In genomic region chr7:139360210-139360947, GRCh38 we compare ENCODE assay signal across 8 cellular contexts. TPM values are rescaled to one million over a fixed set of nuclear protein-coding genes. Genes with fewer than 3 reads are reported as not detected.
DNase-seq lines count a peak whose midpoint lies in the region; ATAC-seq and TF ChIP-seq lines count a peak whose summit lies in the region.

No MANE protein-coding gene starts in this region.

- peak; percentile 93 for TF ChIP-seq POLR2A in prostate gland (IDR thresholded peaks at IDR 0.05)

- peak overlapping the region; percentile 98 for H3K27ac Mint-ChIP-seq in T-helper 17 cell

- H3K27ac ChIP-seq in angular gyrus (ENCODE audit: low read depth, low read length), result peak overlapping the region; percentile 98
- peak overlapping the region; percentile 99 to 100 for H3K27ac ChIP-seq in prostate gland

- H3K4me3 Mint-ChIP-seq in T-helper 17 cell, result peak overlapping the region; percentile 96

- H3K36me3 ChIP-seq in prostate gland, result no peaks in the 10 kb centered on the region

- no peaks in the 10 kb centered on the region for H3K27me3 Mint-ChIP-seq in T-helper 17 cell

- WGBS in prostate gland, result 1% methylated on average over 43 of the region's 47 CpGs

- peak overlapping the region; percentile 75 to 98 for H3K4me3 ChIP-seq in prostate gland

- DNase-seq in NCI-H1694 treated with DMSO at 0.1 percent for 48 hours (lab: John Stamatoyannopoulos, UW), result peak; percentile 94
- DNase-seq in T-helper 17 cell, result peak; percentile 96 to 98 (median 96)
- peak; percentile 97 for DNase-seq in left ventricle myocardium superior
- peak; percentile 99 for DNase-seq in prostate gland (ENCODE audit: low spot score)
- DNase-seq in ureter (ENCODE audit: low spot score), result peak; percentile 99

- H3K4me1 Mint-ChIP-seq in T-helper 17 cell, result peaks cover 36% of the 10 kb centered on the region

- no peaks in the 10 kb centered on the region for H3K4me1 ChIP-seq in prostate gland (replicated peaks)

- ATAC-seq in GM18499 (IDR thresholded peaks at IDR 0.05; ENCODE audit: insufficient read depth, unreplicated experiment) (peak; percentile 43), HG02885 (IDR thresholded peaks at IDR 0.05; ENCODE audit: poor library complexity, unreplicated experiment) (peak; percentile 76), T-helper 17 cell (peak; percentile 79), left ventricle myocardium superior (peak; percentile 87)

- H3K27me3 ChIP-seq in prostate gland (replicated peaks; ENCODE audit: insufficient read depth), result no peaks in the 10 kb centered on the region

- intact Hi-C loops in left ventricle myocardium superior (cut with micrococcal nuclease) (no loop called here), prostate gland (cut with DNase I) (loop anchor here (10.0 kb wide), 2 partner anchors 126 to 704 kb away; partner anchors contain the start of genes PARP12 and UBN2)

- TF ChIP-seq CTCF in prostate gland (IDR thresholded peaks at IDR 0.05), result no peak

- peaks cover 3% of the 10 kb centered on the region for H3K36me3 Mint-ChIP-seq in T-helper 17 cell (ENCODE audit: low read depth)

- no peaks in the 10 kb centered on the region for H3K9me3 ChIP-seq in T-helper 17 cell (ENCODE audit: control insufficient read depth, low read length, poor library complexity, severe bottlenecking)
- no peaks in the 10 kb centered on the region for H3K9me3 ChIP-seq in prostate gland

RNA-seq across cellular contexts. Expression of gene LUC7L2, which starts 0.7 kb away (rescaled TPM):
- 100 to 1,000 TPM; 187 to 190 TPM for total RNA-seq in T-helper 17 cell
- total RNA-seq in left ventricle myocardium superior, result 49.9 TPM
- 10 to 100 TPM; 71.2 to 81.7 TPM for total RNA-seq in prostate gland
- 140 TPM for total RNA-seq in ureter

RNA-seq across cellular contexts. Expression of gene FMC1, which starts 19.2 kb away (rescaled TPM):
- total RNA-seq in T-helper 17 cell, result 1 to 10 TPM; 3.6 to 6.3 TPM
- total RNA-seq in left ventricle myocardium superior, result 37.6 TPM
- total RNA-seq in prostate gland, result 10 to 100 TPM; 17.8 to 29.6 TPM
- 7.3 TPM for total RNA-seq in ureter

Comparison
In these comparisons a context has a peak if more than half of its experiments do, and no peak if none do; other contexts are left out.
1. Peak in every context shown above with its lines: DNase-seq, ATAC-seq, H3K4me3 ChIP-seq and H3K27ac ChIP-seq.